ENCODE assay signal across 12 cellular contexts in the genomic region with DNA sequence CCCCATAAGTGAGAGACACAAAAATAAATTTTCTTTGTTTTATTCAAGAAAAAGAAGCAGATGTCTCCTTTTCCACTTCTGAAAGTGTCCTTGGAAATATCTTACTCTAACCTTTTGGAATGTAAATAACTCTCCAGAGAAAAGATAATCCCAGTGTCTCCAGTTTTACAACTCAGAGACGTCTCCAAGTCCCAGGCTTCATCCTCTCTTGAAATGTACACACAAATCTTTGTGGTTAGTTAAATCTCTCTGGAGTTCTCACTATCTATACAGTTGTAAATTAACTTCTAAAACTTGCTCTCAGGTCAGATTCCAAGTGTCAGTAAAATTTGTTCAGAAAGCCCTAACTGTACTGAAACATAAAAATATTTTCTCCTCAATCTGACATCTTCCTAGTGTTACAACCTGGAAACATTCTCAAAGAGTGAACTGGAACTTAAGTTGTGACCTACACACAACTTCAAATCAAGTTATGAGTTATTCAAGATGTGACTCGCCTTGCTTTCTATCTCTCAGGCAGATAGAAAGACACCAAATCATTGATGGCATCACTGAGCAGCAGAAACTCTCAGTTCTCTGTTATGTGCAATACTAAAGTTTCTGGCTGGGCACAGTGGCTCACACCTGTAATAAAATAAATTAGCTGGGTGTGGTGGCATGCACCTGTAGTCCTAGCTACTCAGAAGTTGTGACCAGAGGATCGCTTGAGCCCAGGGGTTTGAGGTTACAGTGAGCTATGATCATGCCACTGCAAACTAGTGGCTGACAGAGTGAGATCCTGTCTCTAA.
DNase-seq lines count a peak whose midpoint lies in the region; ATAC-seq and TF ChIP-seq lines count a peak whose summit lies in the region.
"Had no signal": no experiment of that assay in that cellular context is flagged by ENCODE, and none has a peak within 500 bp of the region (broad histone marks: within the 10 kb centered on the region; RNA-seq: fewer than 3 reads in every experiment).

No MANE protein-coding gene starts in this region.

- TF ChIP-seq CTCF in colonic mucosa (IDR thresholded peaks at IDR 0.05) (no peak), SK-N-SH (IDR thresholded peaks at IDR 0.05) (no peak)

- TF ChIP-seq EP300 in SK-N-SH (IDR thresholded peaks at IDR 0.05; ENCODE audit: borderline replicate concordance in 1 of 2, low read depth in 1 of 2, low read length in 1 of 2) = no peak

- no peak for TF ChIP-seq RAD21 in SK-N-SH (IDR thresholded peaks at IDR 0.05; ENCODE audit: low read length)

- H3K9ac ChIP-seq in colonic mucosa (ENCODE audit: low read depth in 2 of 2, low read length in 2 of 2) = no peak overlapping the region
- no peak overlapping the region for H3K9ac ChIP-seq in SK-N-SH

- WGBS in SK-N-SH (ENCODE audit: low lambda C conversion rate) = 0% methylated on average over 3 of the region's 3 CpGs

- H3K9me2 ChIP-seq in SK-N-SH = no peaks in the 10 kb centered on the region

- H3K27me3 ChIP-seq in colonic mucosa (no peaks in the 10 kb centered on the region), SK-N-SH (ENCODE audit: insufficient read depth) (no peaks in the 10 kb centered on the region)

- no peak overlapping the region for H2AFZ ChIP-seq in SK-N-SH (ENCODE audit: low read depth)

- DNase-seq in colonic mucosa (peak; percentile 27), HEK293T (ENCODE audit: extremely low spot score) (no peak), SK-N-SH (no peak), H4 (ENCODE audit: low spot score) (no peak), posterior cingulate gyrus (no peak)
- DNase-seq: DMS79, NCI-H69 had no signal

- CTCF ChIA-PET in HEK293T (lab: Yijun Ruan, JAX) = no interaction called here
- CTCF ChIA-PET in SK-N-SH (lab: Yijun Ruan, JAX) = no interaction called here

- H3K4me2 ChIP-seq in SK-N-SH = no peak overlapping the region

- H3F3A ChIP-seq in SK-N-SH (replicated peaks; ENCODE audit: insufficient read depth) = no peaks in the 10 kb centered on the region

- H3K4me1 ChIP-seq in colonic mucosa = no peaks in the 10 kb centered on the region
- no peaks in the 10 kb centered on the region for H3K4me1 ChIP-seq in SK-N-SH (ENCODE audit: control insufficient read depth in 1 of 2, insufficient read depth in 2 of 2, low read depth in 1 of 2, low read length in 1 of 2)

- H4K20me1 ChIP-seq in SK-N-SH (ENCODE audit: insufficient read depth) = no peaks in the 10 kb centered on the region

- peak; percentile 48 for ATAC-seq in GM18508 (IDR thresholded peaks at IDR 0.05; ENCODE audit: insufficient read depth, unreplicated experiment)
- peak; percentile 67 for ATAC-seq in GM21515 (IDR thresholded peaks at IDR 0.05; ENCODE audit: unreplicated experiment)
- peak; percentile 71 for ATAC-seq in HG03066 (IDR thresholded peaks at IDR 0.05; ENCODE audit: low read depth, unreplicated experiment)
- ATAC-seq: Right ventricle myocardium inferior had no signal

- H3K27ac ChIP-seq in colonic mucosa (no peak overlapping the region), SK-N-SH (ENCODE audit: low read depth in 2 of 2, low read length in 1 of 2) (no peak overlapping the region)
- H3K27ac ChIP-seq: thoracic aorta had no signal

- intact Hi-C loops in colonic mucosa (cut with DNase I) (no loop called here), posterior cingulate gyrus (cut with DNase I) (no loop called here)

- no peaks in the 10 kb centered on the region for H3K36me3 ChIP-seq in colonic mucosa
- H3K36me3 ChIP-seq in SK-N-SH (replicated peaks in 1 of 2; ENCODE audit: control insufficient read depth in 1 of 2, insufficient read depth in 2 of 2, low read length in 1 of 2) = no peaks in the 10 kb centered on the region
- H3K36me3 ChIP-seq: thoracic aorta had no signal

- POLR2A ChIA-PET in HEK293T (lab: Yijun Ruan, JAX) = no interaction called here
- POLR2A ChIA-PET in SK-N-SH (lab: Yijun Ruan, JAX) = no interaction called here

- H3K4me3 ChIP-seq in colonic mucosa (no peak overlapping the region), SK-N-SH (ENCODE audit: low read depth in 2 of 2, low read length in 1 of 2) (no peak overlapping the region)
- H3K4me3 ChIP-seq: thoracic aorta had no signal

- no peaks in the 10 kb centered on the region for H3K79me2 ChIP-seq in SK-N-SH (ENCODE audit: insufficient read depth)

- H3K9me3 ChIP-seq in colonic mucosa = no peaks in the 10 kb centered on the region
- no peaks in the 10 kb centered on the region for H3K9me3 ChIP-seq in SK-N-SH
- H3K9me3 ChIP-seq: thoracic aorta had no signal

TF ChIP-seq in HEK293T, 16 proteins besides CTCF, POLR2A, EP300 and RAD21:
- TF ChIP-seq L3MBTL2 (conservative IDR thresholded peaks at IDR 0.05) (no peak), ELF4 (IDR thresholded peaks at IDR 0.05) (no peak), FOXA1 (IDR thresholded peaks at IDR 0.05) (no peak), TARDBP (IDR thresholded peaks at IDR 0.05) (no peak), BHLHE40 (IDR thresholded peaks at IDR 0.05; ENCODE audit: borderline replicate concordance) (no peak), LEF1 (IDR thresholded peaks at IDR 0.05; ENCODE audit: borderline replicate concordance) (no peak), HDGF (IDR thresholded peaks at IDR 0.05; ENCODE audit: borderline replicate concordance) (no peak), SUZ12 (IDR thresholded peaks at IDR 0.05) (no peak), NFRKB (IDR thresholded peaks at IDR 0.05) (no peak), FOXM1 (IDR thresholded peaks at IDR 0.05; ENCODE audit: borderline replicate concordance) (no peak), FOXK2 (IDR thresholded peaks at IDR 0.05) (no peak), ZNF384 (IDR thresholded peaks at IDR 0.05) (no peak), CTBP1 (IDR thresholded peaks at IDR 0.05; ENCODE audit: borderline replicate concordance) (no peak), SP1 (IDR thresholded peaks at IDR 0.05) (no peak)
- TF ChIP-seq, protein P1, sequence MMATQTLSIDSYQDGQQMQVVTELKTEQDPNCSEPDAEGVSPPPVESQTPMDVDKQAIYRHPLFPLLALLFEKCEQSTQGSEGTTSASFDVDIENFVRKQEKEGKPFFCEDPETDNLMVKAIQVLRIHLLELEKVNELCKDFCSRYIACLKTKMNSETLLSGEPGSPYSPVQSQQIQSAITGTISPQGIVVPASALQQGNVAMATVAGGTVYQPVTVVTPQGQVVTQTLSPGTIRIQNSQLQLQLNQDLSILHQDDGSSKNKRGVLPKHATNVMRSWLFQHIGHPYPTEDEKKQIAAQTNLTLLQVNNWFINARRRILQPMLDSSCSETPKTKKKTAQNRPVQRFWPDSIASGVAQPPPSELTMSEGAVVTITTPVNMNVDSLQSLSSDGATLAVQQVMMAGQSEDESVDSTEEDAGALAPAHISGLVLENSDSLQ (IDR thresholded peaks at IDR 0.05) = no peak

TF ChIP-seq in SK-N-SH, 30 proteins besides CTCF, POLR2A, EP300 and RAD21 (continues in another document):
- TF ChIP-seq TAF1 (IDR thresholded peaks at IDR 0.05; ENCODE audit: borderline replicate concordance, low read depth, low read length) = no peak
- TF ChIP-seq ELF1 (IDR thresholded peaks at IDR 0.05) = no peak
- no peak for TF ChIP-seq FOSL2 (IDR thresholded peaks at IDR 0.05; ENCODE audit: borderline replicate concordance, low read depth)
- TF ChIP-seq, protein P2, sequence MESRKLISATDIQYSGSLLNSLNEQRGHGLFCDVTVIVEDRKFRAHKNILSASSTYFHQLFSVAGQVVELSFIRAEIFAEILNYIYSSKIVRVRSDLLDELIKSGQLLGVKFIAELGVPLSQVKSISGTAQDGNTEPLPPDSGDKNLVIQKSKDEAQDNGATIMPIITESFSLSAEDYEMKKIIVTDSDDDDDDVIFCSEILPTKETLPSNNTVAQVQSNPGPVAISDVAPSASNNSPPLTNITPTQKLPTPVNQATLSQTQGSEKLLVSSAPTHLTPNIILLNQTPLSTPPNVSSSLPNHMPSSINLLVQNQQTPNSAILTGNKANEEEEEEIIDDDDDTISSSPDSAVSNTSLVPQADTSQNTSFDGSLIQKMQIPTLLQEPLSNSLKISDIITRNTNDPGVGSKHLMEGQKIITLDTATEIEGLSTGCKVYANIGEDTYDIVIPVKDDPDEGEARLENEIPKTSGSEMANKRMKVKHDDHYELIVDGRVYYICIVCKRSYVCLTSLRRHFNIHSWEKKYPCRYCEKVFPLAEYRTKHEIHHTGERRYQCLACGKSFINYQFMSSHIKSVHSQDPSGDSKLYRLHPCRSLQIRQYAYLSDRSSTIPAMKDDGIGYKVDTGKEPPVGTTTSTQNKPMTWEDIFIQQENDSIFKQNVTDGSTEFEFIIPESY (IDR thresholded peaks at IDR 0.05; ENCODE audit: borderline replicate concordance, low read depth) = no peak
- TF ChIP-seq, protein P3, sequence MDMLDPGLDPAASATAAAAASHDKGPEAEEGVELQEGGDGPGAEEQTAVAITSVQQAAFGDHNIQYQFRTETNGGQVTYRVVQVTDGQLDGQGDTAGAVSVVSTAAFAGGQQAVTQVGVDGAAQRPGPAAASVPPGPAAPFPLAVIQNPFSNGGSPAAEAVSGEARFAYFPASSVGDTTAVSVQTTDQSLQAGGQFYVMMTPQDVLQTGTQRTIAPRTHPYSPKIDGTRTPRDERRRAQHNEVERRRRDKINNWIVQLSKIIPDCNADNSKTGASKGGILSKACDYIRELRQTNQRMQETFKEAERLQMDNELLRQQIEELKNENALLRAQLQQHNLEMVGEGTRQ (IDR thresholded peaks at IDR 0.05; ENCODE audit: borderline replicate concordance, low read depth, low read length) = no peak
- no peak for TF ChIP-seq JUND (IDR thresholded peaks at IDR 0.05)
- TF ChIP-seq SMC3 (IDR thresholded peaks at IDR 0.05; ENCODE audit: low read depth, low read length) = no peak
- TF ChIP-seq, protein P4, sequence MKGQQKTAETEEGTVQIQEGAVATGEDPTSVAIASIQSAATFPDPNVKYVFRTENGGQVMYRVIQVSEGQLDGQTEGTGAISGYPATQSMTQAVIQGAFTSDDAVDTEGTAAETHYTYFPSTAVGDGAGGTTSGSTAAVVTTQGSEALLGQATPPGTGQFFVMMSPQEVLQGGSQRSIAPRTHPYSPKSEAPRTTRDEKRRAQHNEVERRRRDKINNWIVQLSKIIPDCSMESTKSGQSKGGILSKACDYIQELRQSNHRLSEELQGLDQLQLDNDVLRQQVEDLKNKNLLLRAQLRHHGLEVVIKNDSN (IDR thresholded peaks at IDR 0.05; ENCODE audit: borderline replicate concordance, low read depth) = no peak
- TF ChIP-seq MXI1 (IDR thresholded peaks at IDR 0.05; ENCODE audit: low read depth, low read length) = no peak
- TF ChIP-seq POLR2AphosphoS5 (IDR thresholded peaks at IDR 0.05; ENCODE audit: low read depth, low read length) = no peak
- no peak for TF ChIP-seq TEAD4 (IDR thresholded peaks at IDR 0.05; ENCODE audit: borderline replicate concordance, insufficient read depth)
